Comparison of ENCODE assay signal across 2 cellular contexts in genomic region chr21:44904141-44904923, GRCh38.
A peak's percentile ranks its signal among the peaks of the same experiment; 100 is the strongest.
TF ChIP-seq lines count a peak whose summit lies in the region.

No MANE protein-coding gene starts in this region.

TF ChIP-seq in HEK293, 187 proteins besides CTCF, POLR2A, EP300 and RAD21:
- TF ChIP-seq, protein P1, sequence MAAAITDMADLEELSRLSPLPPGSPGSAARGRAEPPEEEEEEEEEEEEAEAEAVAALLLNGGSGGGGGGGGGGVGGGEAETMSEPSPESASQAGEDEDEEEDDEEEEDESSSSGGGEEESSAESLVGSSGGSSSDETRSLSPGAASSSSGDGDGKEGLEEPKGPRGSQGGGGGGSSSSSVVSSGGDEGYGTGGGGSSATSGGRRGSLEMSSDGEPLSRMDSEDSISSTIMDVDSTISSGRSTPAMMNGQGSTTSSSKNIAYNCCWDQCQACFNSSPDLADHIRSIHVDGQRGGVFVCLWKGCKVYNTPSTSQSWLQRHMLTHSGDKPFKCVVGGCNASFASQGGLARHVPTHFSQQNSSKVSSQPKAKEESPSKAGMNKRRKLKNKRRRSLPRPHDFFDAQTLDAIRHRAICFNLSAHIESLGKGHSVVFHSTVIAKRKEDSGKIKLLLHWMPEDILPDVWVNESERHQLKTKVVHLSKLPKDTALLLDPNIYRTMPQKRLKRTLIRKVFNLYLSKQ (tag by site-specific recombination; IDR thresholded peaks at IDR 0.05; ENCODE audit: borderline replicate concordance), result no peak
- no peak for TF ChIP-seq ZNF529 (tag by site-specific recombination; IDR thresholded peaks at IDR 0.05; ENCODE audit: insufficient replicate concordance)
- TF ChIP-seq ZNF544 (tag by site-specific recombination; IDR thresholded peaks at IDR 0.05), result peak; percentile 23; the same call in 1 of the 2 replicates
- peak; percentile 91 for TF ChIP-seq ZSCAN4 (tag by site-specific recombination; IDR thresholded peaks at IDR 0.05)
- peak; percentile 93 for TF ChIP-seq ZFHX2 (tag by site-specific recombination; conservative IDR thresholded peaks at IDR 0.05)
- peak; percentile 95 for TF ChIP-seq EGR2 (tag by site-specific recombination; IDR thresholded peaks at IDR 0.05; ENCODE audit: low read depth)
- peak; percentile 25; the same call in 1 of the 2 replicates for TF ChIP-seq KLF1 (tag by site-specific recombination; IDR thresholded peaks at IDR 0.05)
- TF ChIP-seq, protein P2, sequence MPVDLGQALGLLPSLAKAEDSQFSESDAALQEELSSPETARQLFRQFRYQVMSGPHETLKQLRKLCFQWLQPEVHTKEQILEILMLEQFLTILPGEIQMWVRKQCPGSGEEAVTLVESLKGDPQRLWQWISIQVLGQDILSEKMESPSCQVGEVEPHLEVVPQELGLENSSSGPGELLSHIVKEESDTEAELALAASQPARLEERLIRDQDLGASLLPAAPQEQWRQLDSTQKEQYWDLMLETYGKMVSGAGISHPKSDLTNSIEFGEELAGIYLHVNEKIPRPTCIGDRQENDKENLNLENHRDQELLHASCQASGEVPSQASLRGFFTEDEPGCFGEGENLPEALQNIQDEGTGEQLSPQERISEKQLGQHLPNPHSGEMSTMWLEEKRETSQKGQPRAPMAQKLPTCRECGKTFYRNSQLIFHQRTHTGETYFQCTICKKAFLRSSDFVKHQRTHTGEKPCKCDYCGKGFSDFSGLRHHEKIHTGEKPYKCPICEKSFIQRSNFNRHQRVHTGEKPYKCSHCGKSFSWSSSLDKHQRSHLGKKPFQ (tag by site-specific recombination; IDR thresholded peaks at IDR 0.05), result peak; percentile 83
- TF ChIP-seq GFI1B (tag by site-specific recombination; IDR thresholded peaks at IDR 0.05), result no peak
- 0 out of 2 replicates have a peak, but pooled peaks have one; percentile 18 for TF ChIP-seq ZNF266 (tag by site-specific recombination; IDR thresholded peaks at IDR 0.05; ENCODE audit: low read depth)
- 0 out of 2 replicates have a peak, but pooled peaks have one; percentile 5 for TF ChIP-seq ZNF707 (tag by site-specific recombination; IDR thresholded peaks at IDR 0.05)
- 0 out of 2 replicates have a peak, but pooled peaks have one; percentile 54 for TF ChIP-seq ZNF48 (tag by site-specific recombination; IDR thresholded peaks at IDR 0.05)
- TF ChIP-seq, protein P3, sequence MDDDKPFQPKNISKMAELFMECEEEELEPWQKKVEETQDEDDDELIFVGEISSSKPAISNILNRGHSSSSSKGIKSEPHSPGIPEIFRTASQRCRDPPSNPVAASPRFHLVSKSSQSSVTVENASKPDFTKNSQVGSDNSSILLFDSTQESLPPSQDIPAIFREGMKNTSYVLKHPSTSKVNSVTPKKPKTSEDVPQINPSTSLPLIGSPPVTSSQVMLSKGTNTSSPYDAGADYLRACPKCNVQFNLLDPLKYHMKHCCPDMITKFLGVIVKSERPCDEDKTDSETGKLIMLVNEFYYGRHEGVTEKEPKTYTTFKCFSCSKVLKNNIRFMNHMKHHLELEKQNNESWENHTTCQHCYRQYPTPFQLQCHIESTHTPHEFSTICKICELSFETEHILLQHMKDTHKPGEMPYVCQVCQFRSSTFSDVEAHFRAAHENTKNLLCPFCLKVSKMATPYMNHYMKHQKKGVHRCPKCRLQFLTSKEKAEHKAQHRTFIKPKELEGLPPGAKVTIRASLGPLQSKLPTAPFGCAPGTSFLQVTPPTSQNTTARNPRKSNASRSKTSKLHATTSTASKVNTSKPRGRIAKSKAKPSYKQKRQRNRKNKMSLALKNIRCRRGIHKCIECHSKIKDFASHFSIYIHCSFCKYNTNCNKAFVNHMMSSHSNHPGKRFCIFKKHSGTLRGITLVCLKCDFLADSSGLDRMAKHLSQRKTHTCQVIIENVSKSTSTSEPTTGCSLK (tag by site-specific recombination; IDR thresholded peaks at IDR 0.05), result peak; percentile 14; the same call in 1 of the 2 replicates
- TF ChIP-seq, protein P4, sequence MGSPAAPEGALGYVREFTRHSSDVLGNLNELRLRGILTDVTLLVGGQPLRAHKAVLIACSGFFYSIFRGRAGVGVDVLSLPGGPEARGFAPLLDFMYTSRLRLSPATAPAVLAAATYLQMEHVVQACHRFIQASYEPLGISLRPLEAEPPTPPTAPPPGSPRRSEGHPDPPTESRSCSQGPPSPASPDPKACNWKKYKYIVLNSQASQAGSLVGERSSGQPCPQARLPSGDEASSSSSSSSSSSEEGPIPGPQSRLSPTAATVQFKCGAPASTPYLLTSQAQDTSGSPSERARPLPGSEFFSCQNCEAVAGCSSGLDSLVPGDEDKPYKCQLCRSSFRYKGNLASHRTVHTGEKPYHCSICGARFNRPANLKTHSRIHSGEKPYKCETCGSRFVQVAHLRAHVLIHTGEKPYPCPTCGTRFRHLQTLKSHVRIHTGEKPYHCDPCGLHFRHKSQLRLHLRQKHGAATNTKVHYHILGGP (tag by site-specific recombination; IDR thresholded peaks at IDR 0.05), result 0 out of 2 replicates have a peak, but pooled peaks have one; percentile 20
- TF ChIP-seq HOXD13 (CRISPR knock-in tag; IDR thresholded peaks at IDR 0.05; ENCODE audit: borderline replicate concordance), result no peak
- no peak for TF ChIP-seq ZNF169 (tag by site-specific recombination; IDR thresholded peaks at IDR 0.05)
- no peak for TF ChIP-seq ZNF121 (tag by site-specific recombination; IDR thresholded peaks at IDR 0.05)
- no peak for TF ChIP-seq ZNF600 (tag by site-specific recombination; IDR thresholded peaks at IDR 0.05)
- no peak for TF ChIP-seq GLI2 (tag by site-specific recombination; IDR thresholded peaks at IDR 0.05; ENCODE audit: borderline replicate concordance, low read depth)
- no peak for TF ChIP-seq YY2 (tag by site-specific recombination; IDR thresholded peaks at IDR 0.05)
- peak; percentile 16; the same call in 1 of the 2 replicates for TF ChIP-seq ZNF140 (tag by site-specific recombination; IDR thresholded peaks at IDR 0.05)
- TF ChIP-seq ZNF785 (tag by site-specific recombination; IDR thresholded peaks at IDR 0.05), result 0 out of 2 replicates have a peak, but pooled peaks have one; percentile 25
- no peak for TF ChIP-seq ZNF416 (tag by site-specific recombination; IDR thresholded peaks at IDR 0.05)

TF ChIP-seq in GM12878, 131 proteins besides CTCF, POLR2A, EP300 and RAD21:
- TF ChIP-seq TCF3 (IDR thresholded peaks at IDR 0.05; ENCODE audit: borderline replicate concordance, insufficient read depth, low read depth, low read length) (peak; percentile 34; the same call in 1 of the 2 replicates), PBX3 (IDR thresholded peaks at IDR 0.05; ENCODE audit: insufficient replicate concordance, low read depth, low read length) (peak; percentile 31), FOS (IDR thresholded peaks at IDR 0.05; ENCODE audit: borderline replicate concordance, extremely low read depth, insufficient read length) (no peak), CHD4 (IDR thresholded peaks at IDR 0.05) (no peak), HDGF (IDR thresholded peaks at IDR 0.05) (peak; percentile 73; the same call in 1 of the 2 replicates)
- TF ChIP-seq, protein P5, sequence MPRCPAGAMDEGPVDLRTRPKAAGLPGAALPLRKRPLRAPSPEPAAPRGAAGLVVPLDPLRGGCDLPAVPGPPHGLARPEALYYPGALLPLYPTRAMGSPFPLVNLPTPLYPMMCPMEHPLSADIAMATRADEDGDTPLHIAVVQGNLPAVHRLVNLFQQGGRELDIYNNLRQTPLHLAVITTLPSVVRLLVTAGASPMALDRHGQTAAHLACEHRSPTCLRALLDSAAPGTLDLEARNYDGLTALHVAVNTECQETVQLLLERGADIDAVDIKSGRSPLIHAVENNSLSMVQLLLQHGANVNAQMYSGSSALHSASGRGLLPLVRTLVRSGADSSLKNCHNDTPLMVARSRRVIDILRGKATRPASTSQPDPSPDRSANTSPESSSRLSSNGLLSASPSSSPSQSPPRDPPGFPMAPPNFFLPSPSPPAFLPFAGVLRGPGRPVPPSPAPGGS (IDR thresholded peaks at IDR 0.05; ENCODE audit: borderline replicate concordance, insufficient read depth, low read depth, low read length, poor library complexity, severe bottlenecking), result peak; percentile 87
